ENCODE assay signal across 9 cellular contexts in the genomic region with DNA sequence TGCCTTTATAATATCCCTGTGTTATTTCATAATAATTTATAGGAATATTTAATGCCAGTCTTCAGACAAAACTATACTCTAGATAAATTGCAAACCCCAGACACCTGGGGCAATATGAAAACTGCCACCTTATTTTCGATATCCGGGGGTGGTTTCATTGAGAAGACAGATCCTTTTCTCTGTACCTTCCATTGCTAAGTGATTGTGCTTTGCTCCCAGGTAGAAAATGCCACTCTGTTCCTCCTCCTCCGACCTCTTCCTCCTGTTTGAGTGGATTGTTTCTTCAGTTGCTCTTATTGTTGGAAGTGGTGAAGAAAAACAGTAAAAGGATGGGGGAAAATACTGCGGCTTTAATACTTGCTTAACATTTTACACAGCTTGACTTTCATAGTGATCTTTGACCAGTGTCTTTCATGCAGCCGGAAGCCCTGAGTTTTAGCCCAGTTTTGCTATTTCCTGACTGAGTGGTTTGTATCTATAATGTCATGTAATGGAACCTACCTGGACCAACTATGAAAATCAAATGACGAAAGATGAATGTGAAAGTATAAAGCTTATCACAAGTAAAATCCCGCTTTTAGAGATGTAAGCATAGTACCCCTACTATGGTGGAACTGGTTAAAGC. TPM values are rescaled to one million over a fixed set of nuclear protein-coding genes. Genes with fewer than 3 reads are reported as not detected.
"Had no signal": no experiment of that assay in that cellular context is flagged by ENCODE, and none has a peak within 500 bp of the region (broad histone marks: within the 10 kb centered on the region; RNA-seq: fewer than 3 reads in every experiment).

No MANE protein-coding gene starts in this region.

- DNase-seq: IMR-90, KBM-7, KG1 had no signal

- H3K4me2 ChIP-seq: KMS-11 had no signal

- FAIRE-seq: K562 had no signal

- H3K27ac ChIP-seq: HL-60, KMS-11 had no signal

- H3K9ac ChIP-seq: KMS-11 had no signal

- H3K4me3 ChIP-seq: K562 had no signal

- ATAC-seq: K562 had no signal

RNA-seq across cellular contexts. Expression of a gene that starts 5.6 kb away (rescaled TPM):
- total RNA-seq: HT-29, HT1080, K562 had no signal
- polyA plus RNA-seq: IgD-negative memory B cell, K562 had no signal
